In the genomic region with DNA sequence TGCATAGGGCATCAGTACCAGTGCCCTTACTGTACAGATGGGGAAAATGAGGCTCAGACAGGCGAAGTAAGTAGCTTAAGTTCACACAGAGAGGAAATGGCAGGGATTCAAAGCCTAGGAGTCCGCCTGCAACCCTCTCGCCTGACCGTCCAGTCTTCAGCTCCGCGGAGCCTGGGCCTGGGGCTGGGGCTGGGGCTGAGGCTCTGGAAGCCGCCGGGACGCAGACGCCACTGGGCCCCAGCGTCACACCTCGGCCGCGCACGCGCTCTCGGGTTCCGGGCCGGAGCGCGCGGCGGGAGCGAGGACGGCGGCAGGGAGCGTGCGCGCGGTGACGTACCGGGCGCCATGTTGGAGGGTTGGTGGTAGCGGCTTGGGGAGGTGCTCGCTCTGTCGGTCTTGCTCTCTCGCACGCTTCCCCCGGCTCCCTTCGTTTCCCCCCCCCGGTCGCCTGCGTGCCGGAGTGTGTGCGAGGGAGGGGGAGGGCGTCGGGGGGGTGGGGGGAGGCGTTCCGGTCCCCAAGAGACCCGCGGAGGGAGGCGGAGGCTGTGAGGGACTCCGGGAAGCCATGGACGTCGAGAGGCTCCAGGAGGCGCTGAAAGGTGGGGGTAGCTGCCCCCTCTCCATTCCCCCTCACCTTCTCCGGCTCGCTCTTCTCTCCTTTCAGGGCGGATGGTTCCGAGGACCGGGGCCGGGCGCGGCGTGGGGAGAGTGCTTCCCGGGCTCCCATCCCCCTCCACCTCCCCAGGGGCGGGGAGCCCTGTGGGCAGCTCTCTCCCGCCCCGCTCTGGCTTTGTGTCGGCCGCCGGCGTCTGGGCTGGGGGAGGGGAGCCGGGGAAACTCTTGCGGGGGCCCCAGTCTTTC, we compare ENCODE assay signal across 8 cellular contexts. TPM values are rescaled to one million over a fixed set of nuclear protein-coding genes. Genes with fewer than 3 reads are reported as not detected.
DNase-seq lines count a peak whose midpoint lies in the region; ATAC-seq and TF ChIP-seq lines count a peak whose summit lies in the region.

A gene with protein sequence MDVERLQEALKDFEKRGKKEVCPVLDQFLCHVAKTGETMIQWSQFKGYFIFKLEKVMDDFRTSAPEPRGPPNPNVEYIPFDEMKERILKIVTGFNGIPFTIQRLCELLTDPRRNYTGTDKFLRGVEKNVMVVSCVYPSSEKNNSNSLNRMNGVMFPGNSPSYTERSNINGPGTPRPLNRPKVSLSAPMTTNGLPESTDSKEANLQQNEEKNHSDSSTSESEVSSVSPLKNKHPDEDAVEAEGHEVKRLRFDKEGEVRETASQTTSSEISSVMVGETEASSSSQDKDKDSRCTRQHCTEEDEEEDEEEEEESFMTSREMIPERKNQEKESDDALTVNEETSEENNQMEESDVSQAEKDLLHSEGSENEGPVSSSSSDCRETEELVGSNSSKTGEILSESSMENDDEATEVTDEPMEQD (plus strand): TSS at position 339 of the 861 bp plus-strand sequence. CDS start 227 bp downstream, at position 566.

- TF ChIP-seq CTCF in kidney epithelial cell (IDR thresholded peaks at IDR 0.05; ENCODE audit: insufficient read depth, low read length, poor library complexity, severe bottlenecking): no peak

- peak within 1 kb of the TSS; percentile 96 for H3K4me3 ChIP-seq in kidney epithelial cell (ENCODE audit: low read depth, low read length)

- DNase-seq in AG08396 (ENCODE audit: low spot score) (peak; percentile 95), NCI-H345 treated with DMSO at 0.1 percent for 48 hours (lab: John Stamatoyannopoulos, UW; ENCODE audit: unreplicated experiment) (peak; percentile 53), cerebellar cortex (ENCODE audit: low spot score) (peak; percentile 79), kidney epithelial cell (ENCODE audit: low read depth) (no peak)
- DNase-seq in activated CD4-positive, CD25-positive, alpha-beta regulatory T cell treated with anti-CD3 and anti-CD28 coated beads, Interleukin-2, amount 50 U/mL, for 72 hours: peak; percentile 94
- DNase-seq in stimulated activated CD4-positive, alpha-beta T cell treated with anti-CD3 and anti-CD28 coated beads, Interleukin-15, amount 100 ng/mL, for 48 hours (ENCODE audit: low read depth in 2 of 2): peak; percentile 82 to 89

- ATAC-seq in GM18868 (IDR thresholded peaks at IDR 0.05; ENCODE audit: unreplicated experiment): peak; percentile 87
- peak; percentile 89 for ATAC-seq in HG03103 (IDR thresholded peaks at IDR 0.05; ENCODE audit: low read depth, unreplicated experiment)

- no peaks in the 10 kb centered on the region for H3K36me3 ChIP-seq in kidney epithelial cell (ENCODE audit: control insufficient read depth, insufficient read depth, low read length)

- no peaks in the 10 kb centered on the region for H3K27me3 ChIP-seq in kidney epithelial cell (ENCODE audit: control insufficient read depth, insufficient read depth, low read length)

RNA-seq across cellular contexts. Expression of the gene that starts here (rescaled TPM):
- total RNA-seq in kidney epithelial cell: 39.4 and 42.5 TPM in 2 replicates
